ENCODE assay signal across 16 cellular contexts in genomic region chr3:120200836-120201235, GRCh38.
DNase-seq lines count a peak whose midpoint lies in the region; ATAC-seq and TF ChIP-seq lines count a peak whose summit lies in the region.
"Had no signal": no experiment of that assay in that cellular context is flagged by ENCODE, and none has a peak within 500 bp of the region (broad histone marks: within the 10 kb centered on the region; RNA-seq: fewer than 3 reads in every experiment).

No MANE protein-coding gene starts in this region.

- no peak overlapping the region for H4K12ac ChIP-seq in trophoblast cell (ENCODE audit: low read depth, low read length)

- no peak overlapping the region for H3K27ac Mint-ChIP-seq in WTC11
- H3K27ac Mint-ChIP-seq: B cell, CD14-positive monocyte, H9, IgD-negative memory B cell had no signal

- H3K23ac ChIP-seq in trophoblast cell (ENCODE audit: low read length): no peak overlapping the region

- H4K91ac ChIP-seq in trophoblast cell (ENCODE audit: low read depth, low read length): no peak overlapping the region

- no peak overlapping the region for H2BK5ac ChIP-seq in trophoblast cell (ENCODE audit: low read depth, low read length, poor library complexity)

- H3K9me3 Mint-ChIP-seq in WTC11: no peaks in the 10 kb centered on the region
- H3K9me3 Mint-ChIP-seq: CD14-positive monocyte, H9, IgD-negative memory B cell had no signal

- H3K4me3 ChIP-seq in mesodermal cell (ENCODE audit: extremely low read depth, insufficient read depth, low read length, poor library complexity, severe bottlenecking) (no peak overlapping the region), trophoblast cell (ENCODE audit: low read depth, low read length) (no peak overlapping the region), suprapubic skin (no peak overlapping the region)

- H3K18ac ChIP-seq in trophoblast cell (ENCODE audit: low read length): no peak overlapping the region

- CTCF ChIA-PET in WTC11 (lab: Charles Lee): no interaction called here

- no peaks in the 10 kb centered on the region for H3K79me2 ChIP-seq in trophoblast cell (ENCODE audit: control insufficient read depth, insufficient read depth, low read length, poor library complexity)

- DNase-seq in NCI-H524 (lab: John Stamatoyannopoulos, UW): peak; percentile 82 to 84
- DNase-seq in NCI-H524 treated with DMSO at 0.1 percent for 48 hours (lab: John Stamatoyannopoulos, UW): no peak
- no peak for DNase-seq in WTC11 (ENCODE audit: low spot score)
- no peak for DNase-seq in trophoblast cell
- DNase-seq in amygdala (lab: John Stamatoyannopoulos, UW): no peak
- DNase-seq in suprapubic skin (ENCODE audit: low spot score in 2 of 2): no peak
- DNase-seq: H9, NCI-H1105 treated with DMSO at 0.1 percent for 48 hours, NCI-H2029 treated with DMSO at 0.1 percent for 48 hours, PC-3, Right ventricle myocardium superior had no signal

- ATAC-seq in WTC11: 0 out of 2 replicates have a peak, but pooled peaks have one; percentile 30
- ATAC-seq in HG03571 (IDR thresholded peaks at IDR 0.05; ENCODE audit: unreplicated experiment): no peak
- ATAC-seq: PC-3 had no signal

- H3K27ac ChIP-seq in mesodermal cell (ENCODE audit: low read depth, low read length, severe bottlenecking) (peak overlapping the region; percentile 30), trophoblast cell (ENCODE audit: low read depth, low read length) (no peak overlapping the region), suprapubic skin (no peak overlapping the region)

- no peaks in the 10 kb centered on the region for H3K4me1 ChIP-seq in mesodermal cell (ENCODE audit: control insufficient read depth, insufficient read depth, low read length, poor library complexity, severe bottlenecking)
- H3K4me1 ChIP-seq in trophoblast cell (ENCODE audit: control insufficient read depth in 1 of 2, insufficient read depth in 2 of 2, low read length in 2 of 2): no peaks in the 10 kb centered on the region
- peaks cover 16% of the 10 kb centered on the region for H3K4me1 ChIP-seq in suprapubic skin

- H3K36me3 ChIP-seq in mesodermal cell (ENCODE audit: control insufficient read depth, insufficient read depth, low read length): no peaks in the 10 kb centered on the region
- no peaks in the 10 kb centered on the region for H3K36me3 ChIP-seq in trophoblast cell (ENCODE audit: control insufficient read depth in 1 of 2, insufficient read depth in 2 of 2, low read length in 2 of 2)
- no peaks in the 10 kb centered on the region for H3K36me3 ChIP-seq in suprapubic skin

- H2BK12ac ChIP-seq in trophoblast cell (ENCODE audit: low read length): no peak overlapping the region

- no peak overlapping the region for H3K9ac ChIP-seq in trophoblast cell (ENCODE audit: low read length)

- H2AK5ac ChIP-seq in trophoblast cell (ENCODE audit: low read length): no peak overlapping the region

- no peaks in the 10 kb centered on the region for H3K27me3 ChIP-seq in trophoblast cell (ENCODE audit: insufficient read depth, low read length)
- no peaks in the 10 kb centered on the region for H3K27me3 ChIP-seq in suprapubic skin

- H3K36me3 Mint-ChIP-seq in WTC11: no peaks in the 10 kb centered on the region
- H3K36me3 Mint-ChIP-seq: CD14-positive monocyte, IgD-negative memory B cell had no signal

- no peak overlapping the region for H3K4me2 ChIP-seq in trophoblast cell (ENCODE audit: low read length)

- peaks cover 3% of the 10 kb centered on the region; the same call in 1 of the 2 replicates for H3K4me1 Mint-ChIP-seq in WTC11
- H3K4me1 Mint-ChIP-seq: B cell, IgD-negative memory B cell had no signal

- H3K4ac ChIP-seq in trophoblast cell (ENCODE audit: low read depth, low read length): no peak overlapping the region

- H2AFZ ChIP-seq in trophoblast cell (ENCODE audit: insufficient read depth, low read length, poor library complexity): peak overlapping the region; percentile 54

- no peak for TF ChIP-seq CTCF in WTC11 (IDR thresholded peaks at IDR 0.05)
- no peak for TF ChIP-seq CTCF in suprapubic skin (IDR thresholded peaks at IDR 0.05)

- POLR2A ChIA-PET in WTC11 (lab: Charles Lee): interaction anchor here (0.6 kb wide), 1 partner anchor 152 kb away, joined by 3 read pairs; no protein-coding TSS in a partner anchor

- 100% methylated on average over 1 of the region's 1 CpG for WGBS in mesodermal cell (ENCODE audit: insufficient coverage in 2 of 2), 2 experiments
- WGBS in trophoblast cell (ENCODE audit: extremely low coverage, insufficient coverage, insufficient read length): no CpG with 5 or more reads among the region's 1 CpG
- 90% methylated on average over 1 of the region's 1 CpG for WGBS in suprapubic skin

- no peaks in the 10 kb centered on the region for H3K27me3 Mint-ChIP-seq in WTC11 (ENCODE audit: low read depth)
- H3K27me3 Mint-ChIP-seq: B cell, IgD-negative memory B cell had no signal

- H3K4me3 Mint-ChIP-seq in WTC11: no peak overlapping the region
- H3K4me3 Mint-ChIP-seq: B cell, CD14-positive monocyte, H9, IgD-negative memory B cell had no signal

- no peak overlapping the region for H3K14ac ChIP-seq in trophoblast cell (ENCODE audit: low read length)

- no peaks in the 10 kb centered on the region for H3K9me3 ChIP-seq in mesodermal cell (ENCODE audit: control insufficient read depth, low read length)
- no peaks in the 10 kb centered on the region for H3K9me3 ChIP-seq in trophoblast cell (ENCODE audit: insufficient read depth, low read depth, low read length)
- no peaks in the 10 kb centered on the region for H3K9me3 ChIP-seq in suprapubic skin

- H3K79me1 ChIP-seq in trophoblast cell (ENCODE audit: low read length): no peaks in the 10 kb centered on the region

- H2BK120ac ChIP-seq in trophoblast cell (ENCODE audit: insufficient read depth, low read length, poor library complexity): no peak overlapping the region

- H4K8ac ChIP-seq in trophoblast cell (ENCODE audit: low read depth, low read length): no peak overlapping the region

- no peak for TF ChIP-seq EP300 in suprapubic skin (IDR thresholded peaks at IDR 0.05)

- TF ChIP-seq POLR2A in suprapubic skin (IDR thresholded peaks at IDR 0.05): no peak

TF ChIP-seq in WTC11, 78 proteins besides CTCF, POLR2A, EP300 and RAD21:
- no peak for TF ChIP-seq ZNF425 (CRISPR knock-in tag; conservative IDR thresholded peaks at IDR 0.05)
- TF ChIP-seq TEAD1 (CRISPR knock-in tag; IDR thresholded peaks at IDR 0.05): no peak
- no peak for TF ChIP-seq IRF1 (CRISPR knock-in tag; IDR thresholded peaks at IDR 0.05)
- no peak for TF ChIP-seq FOXJ3 (CRISPR knock-in tag; IDR thresholded peaks at IDR 0.05; ENCODE audit: borderline replicate concordance)
- no peak for TF ChIP-seq MYBL2 (CRISPR knock-in tag; IDR thresholded peaks at IDR 0.05)

Comparison
In these comparisons a context has a peak if more than half of its experiments do, and no peak if none do; other contexts are left out.
1. DNase-seq: peak in NCI-H524 (2 of 2); none in NCI-H524 treated with DMSO at 0.1 percent for 48 hours (single experiment), WTC11 (single experiment), trophoblast cell (0 of 2), amygdala (0 of 56) and suprapubic skin (0 of 2).